8 cellular contexts compared by ENCODE assay signal in the genomic region with DNA sequence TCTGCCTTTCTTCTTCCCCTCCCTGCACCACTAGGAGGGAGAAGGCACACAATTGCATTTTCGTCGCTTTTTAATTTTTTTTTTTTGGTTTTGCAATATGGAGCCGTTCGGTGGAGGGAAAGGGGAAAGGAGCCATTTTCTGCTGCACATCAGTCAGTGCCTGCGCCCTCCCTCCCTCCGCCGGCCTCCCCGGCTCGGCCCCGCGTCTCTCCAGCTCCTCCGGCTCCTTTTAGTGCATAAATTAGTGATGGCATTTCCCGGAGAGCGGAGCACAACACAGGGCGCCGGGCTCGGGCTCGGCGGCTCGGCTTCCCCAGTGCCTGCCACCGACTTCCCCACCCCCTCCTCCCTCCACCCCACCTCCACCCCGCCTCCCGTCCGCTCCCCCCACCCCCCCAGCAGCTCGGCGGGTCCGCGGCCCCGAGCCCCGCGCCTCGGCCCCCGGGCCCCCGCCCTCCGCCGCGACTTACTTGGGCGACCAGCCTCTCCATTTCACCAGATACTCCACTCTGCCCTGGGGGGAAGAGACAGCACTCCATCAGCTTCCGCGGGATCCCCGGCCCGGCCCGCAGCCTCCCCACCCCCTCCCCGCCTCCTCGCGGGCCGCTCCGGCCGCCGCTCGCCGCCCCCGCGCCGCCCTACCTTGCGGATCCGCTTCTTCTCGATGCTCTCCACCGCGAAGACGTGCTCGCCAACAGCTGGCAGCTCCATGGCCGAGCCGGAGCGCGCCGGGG. TPM values are rescaled to one million over a fixed set of nuclear protein-coding genes. Genes with fewer than 3 reads are reported as not detected.
DNase-seq lines count a peak whose midpoint lies in the region; ATAC-seq lines count a peak whose summit lies in the region.

No MANE protein-coding gene starts in this region.

- H3K9me3 ChIP-seq in ES-I3 (ENCODE audit: control insufficient read depth, insufficient read depth, low read length) (no peaks in the 10 kb centered on the region), MG63 (no peaks in the 10 kb centered on the region)

- peaks cover 54% of the 10 kb centered on the region for H3K36me3 Mint-ChIP-seq in central memory CD8-positive, alpha-beta T cell (ENCODE audit: insufficient read depth)

- peaks cover 22% of the 10 kb centered on the region for H3K27me3 Mint-ChIP-seq in central memory CD8-positive, alpha-beta T cell

- peaks cover 6% of the 10 kb centered on the region; the same call in 1 of the 2 replicates for H3K4me1 ChIP-seq in ES-I3 (ENCODE audit: insufficient read depth, low read length)

- H3K9me3 Mint-ChIP-seq in central memory CD8-positive, alpha-beta T cell, result no peaks in the 10 kb centered on the region

- DNase-seq in MG63, result peak; percentile 67
- DNase-seq in UCSD-AML1 (lab: John Stamatoyannopoulos, UW; ENCODE audit: unreplicated experiment), result peak; percentile 49
- DNase-seq in central memory CD8-positive, alpha-beta T cell (ENCODE audit: low spot score in 2 of 2), result peak in 1 of 2 donors; percentile 48
- DNase-seq in kidney glomerular epithelial cell (lab: John Stamatoyannopoulos, UW), result peak; percentile 52
- peak; percentile 65 for DNase-seq in stimulated activated CD4-positive, alpha-beta T cell treated with anti-CD3 and anti-CD28 coated beads, Interleukin-1b, Interleukin-23, amount 100 ng/mL, for 48 hours
- no peak for DNase-seq in cortex of kidney (lab: John Stamatoyannopoulos, UW)

- peak overlapping the region; percentile 98 for H3K4me3 Mint-ChIP-seq in central memory CD8-positive, alpha-beta T cell

- ATAC-seq in GM21825 (IDR thresholded peaks at IDR 0.05; ENCODE audit: unreplicated experiment), result peak; percentile 4
- peak; percentile 20 for ATAC-seq in central memory CD8-positive, alpha-beta T cell (replicated peaks; ENCODE audit: extremely low read depth, poor library complexity, severe bottlenecking)

- H3K9ac ChIP-seq in ES-I3 (ENCODE audit: low read depth, low read length), result peak overlapping the region; percentile 52; the same call in 1 of the 2 replicates

- peaks cover 36% of the 10 kb centered on the region for H3K4me1 Mint-ChIP-seq in central memory CD8-positive, alpha-beta T cell

- H3K4me3 ChIP-seq in MG63, result peak overlapping the region; percentile 67

- H3K36me3 ChIP-seq in ES-I3 (ENCODE audit: insufficient read depth, low read length), result no peaks in the 10 kb centered on the region
- H3K36me3 ChIP-seq in MG63, result peaks cover 33% of the 10 kb centered on the region

- H3K27me3 ChIP-seq in MG63, result peaks cover 28% of the 10 kb centered on the region

- peak overlapping the region; percentile 89 for H3K27ac Mint-ChIP-seq in central memory CD8-positive, alpha-beta T cell (ENCODE audit: low read depth)

RNA-seq across cellular contexts. Expression of a gene that starts 0.5 kb away (rescaled TPM):
- 8.8 and 26.2 TPM in 2 replicates for total RNA-seq in MG63 (2014; rRNA removed; shearing (Covaris generic); ENCODE audit: low replicate concordance)

RNA-seq across cellular contexts. Expression of a gene that starts 41.8 kb away (rescaled TPM):
- total RNA-seq in MG63 (2014; rRNA removed; shearing (Covaris generic); ENCODE audit: low replicate concordance), result 7.7 and 15.7 TPM in 2 replicates
